In the genomic region with DNA sequence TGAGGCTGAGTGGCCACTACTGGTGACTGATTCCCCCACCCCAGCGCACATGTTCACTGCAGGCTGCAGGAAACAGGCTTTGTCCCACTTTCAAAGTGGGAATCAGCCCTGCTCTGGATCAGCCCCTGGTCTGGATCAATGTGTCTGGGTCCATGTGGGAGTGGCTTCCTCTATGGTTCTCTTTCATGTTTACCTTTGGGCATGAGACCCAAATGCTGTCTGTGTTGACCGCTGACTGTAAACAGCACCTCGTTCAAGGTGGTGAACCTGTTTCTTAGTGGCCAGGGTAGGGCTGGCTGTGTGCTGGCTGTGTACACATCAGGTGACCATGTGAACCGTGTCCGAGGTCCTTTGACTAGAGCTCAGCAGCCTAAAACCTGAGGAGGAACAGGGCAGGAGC, we compare ENCODE assay signal across 21 cellular contexts.
A peak's percentile ranks its signal among the peaks of the same experiment; 100 is the strongest.
DNase-seq lines count a peak whose midpoint lies in the region; ATAC-seq and TF ChIP-seq lines count a peak whose summit lies in the region.
"Had no signal": no experiment of that assay in that cellular context is flagged by ENCODE, and none has a peak within 500 bp of the region (broad histone marks: within the 10 kb centered on the region; RNA-seq: fewer than 3 reads in every experiment).

No MANE protein-coding gene starts in this region.

- H3K4me3 Mint-ChIP-seq in activated T-cell treated with anti-CD3 and anti-CD28 coated beads, Interleukin-2, amount 50 U/mL, for 24 hours, result no peak overlapping the region
- peak overlapping the region; percentile 13 for H3K4me3 Mint-ChIP-seq in nephron progenitor cell
- H3K4me3 Mint-ChIP-seq: activated CD4-positive, alpha-beta memory T cell treated with anti-CD3 and anti-CD28 coated beads, Interleukin-2, amount 10 ng/mL, durations not matched to agents 7 days and 5 days; activated naive CD8-positive, alpha-beta T cell treated with anti-CD3 and anti-CD28 coated beads, Interleukin-2, amount 50 U/mL, for 24 hours; brain; CD4-positive, alpha-beta T cell had no signal

- no peaks in the 10 kb centered on the region for H3K27me3 Mint-ChIP-seq in activated T-cell treated with anti-CD3 and anti-CD28 coated beads, Interleukin-2, amount 50 U/mL, for 24 hours
- H3K27me3 Mint-ChIP-seq in nephron progenitor cell (ENCODE audit: low read depth, poor library complexity), result peaks cover 7% of the 10 kb centered on the region
- H3K27me3 Mint-ChIP-seq: activated CD4-positive, alpha-beta memory T cell treated with anti-CD3 and anti-CD28 coated beads, Interleukin-2, amount 10 ng/mL, durations not matched to agents 7 days and 5 days; activated naive CD8-positive, alpha-beta T cell treated with anti-CD3 and anti-CD28 coated beads, Interleukin-2, amount 50 U/mL, for 24 hours; CD4-positive, alpha-beta T cell had no signal

- no peaks in the 10 kb centered on the region for H3K36me3 Mint-ChIP-seq in activated T-cell treated with anti-CD3 and anti-CD28 coated beads, Interleukin-2, amount 50 U/mL, for 24 hours (ENCODE audit: low read depth)
- no peaks in the 10 kb centered on the region for H3K36me3 Mint-ChIP-seq in nephron progenitor cell (ENCODE audit: low read depth)

- H3K27ac Mint-ChIP-seq in activated T-cell treated with anti-CD3 and anti-CD28 coated beads, Interleukin-2, amount 50 U/mL, for 24 hours, result no peak overlapping the region
- H3K27ac Mint-ChIP-seq in nephron progenitor cell, result peak overlapping the region; percentile 64
- H3K27ac Mint-ChIP-seq: activated CD4-positive, alpha-beta memory T cell treated with anti-CD3 and anti-CD28 coated beads, Interleukin-2, amount 10 ng/mL, durations not matched to agents 7 days and 5 days; activated naive CD8-positive, alpha-beta T cell treated with anti-CD3 and anti-CD28 coated beads, Interleukin-2, amount 50 U/mL, for 24 hours; CD4-positive, alpha-beta T cell had no signal

- TF ChIP-seq CTCF in nephron progenitor cell (IDR thresholded peaks at IDR 0.05), result no peak

- ATAC-seq in left colon (peak; percentile 70), GM18870 (IDR thresholded peaks at IDR 0.05; ENCODE audit: unreplicated experiment) (no peak), HG03108 (IDR thresholded peaks at IDR 0.05; ENCODE audit: unreplicated experiment) (no peak)
- ATAC-seq: activated naive CD8-positive, alpha-beta T cell treated with anti-CD3 and anti-CD28 coated beads, Interleukin-2, amount 50 U/mL, for 24 hours; gastroesophageal sphincter had no signal

- intact Hi-C loops in left colon (cut with DNase I, micrococcal nuclease), result no loop called here

- H3K9me3 Mint-ChIP-seq in activated T-cell treated with anti-CD3 and anti-CD28 coated beads, Interleukin-2, amount 50 U/mL, for 24 hours, result no peaks in the 10 kb centered on the region
- no peaks in the 10 kb centered on the region for H3K9me3 Mint-ChIP-seq in nephron progenitor cell
- H3K9me3 Mint-ChIP-seq: brain had no signal

- H3K4me1 Mint-ChIP-seq in activated T-cell treated with anti-CD3 and anti-CD28 coated beads, Interleukin-2, amount 50 U/mL, for 24 hours (ENCODE audit: low read depth), result peaks cover 16% of the 10 kb centered on the region
- H3K4me1 Mint-ChIP-seq in nephron progenitor cell, result peaks cover 51% of the 10 kb centered on the region

- DNase-seq in activated T-cell treated with anti-CD3 and anti-CD28 coated beads, Interleukin-2, amount 50 U/mL, for 24 hours, result peak; percentile 7
- no peak for DNase-seq in activated T-cell treated with anti-CD3 and anti-CD28 coated beads, Interleukin-2, amount 50 U/mL, for 1 hour
- DNase-seq in left colon (peak in 1 of 2 donors; percentile 59), nephron progenitor cell (no peak), ureter (ENCODE audit: low spot score) (peak; percentile 51), COR-L47 (lab: John Stamatoyannopoulos, UW) (no peak)
- DNase-seq: activated CD4-positive, alpha-beta memory T cell treated with anti-CD3 and anti-CD28 coated beads, Interleukin-2, amount 10 ng/mL, durations not matched to agents 7 days and 5 days; activated CD4-positive, CD25-positive, alpha-beta regulatory T cell treated with anti-CD3 and anti-CD28 coated beads, Interleukin-2, amount 50 U/mL, for 72 hours; activated gamma-delta T cell; activated naive CD8-positive, alpha-beta T cell treated with anti-CD3 and anti-CD28 coated beads, Interleukin-2, amount 50 U/mL, for 24 hours; CD4-positive, alpha-beta T cell; GM23248; NCI-H146; NCI-H2171; NCI-H526; nucleus accumbens; SIG-M5 had no signal

Comparison
In these comparisons a context has a peak if more than half of its experiments do, and no peak if none do; other contexts are left out.
1. DNase-seq: peak in activated T-cell treated with anti-CD3 and anti-CD28 coated beads, Interleukin-2, amount 50 U/mL, for 24 hours (single experiment) and ureter (single experiment); none in activated T-cell treated with anti-CD3 and anti-CD28 coated beads, Interleukin-2, amount 50 U/mL, for 1 hour (single experiment), nephron progenitor cell (single experiment) and COR-L47 (single experiment).